ENCODE assay signal across 25 cellular contexts in the genomic region with DNA sequence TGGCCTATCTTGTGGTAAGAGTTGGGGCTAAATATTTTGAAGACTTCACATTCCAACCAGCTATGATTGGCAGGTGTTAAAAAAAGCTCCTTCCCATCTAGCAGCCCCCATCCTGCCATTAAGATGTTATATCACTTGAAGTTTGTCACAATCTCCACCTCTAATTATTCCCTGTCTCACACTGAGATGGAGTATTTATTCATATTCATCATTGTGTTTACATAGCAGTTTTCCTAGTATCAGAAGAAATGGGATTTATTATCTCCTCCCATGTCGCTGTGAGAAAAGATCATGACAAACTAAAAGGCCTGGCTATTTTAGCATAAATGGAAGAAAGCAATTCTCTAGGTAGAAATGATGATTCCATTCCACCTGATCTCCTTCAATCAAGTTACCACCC.
"Had no signal": no experiment of that assay in that cellular context is flagged by ENCODE, and none has a peak within 500 bp of the region (broad histone marks: within the 10 kb centered on the region; RNA-seq: fewer than 3 reads in every experiment).

No MANE protein-coding gene starts in this region.

- H3K4me1 ChIP-seq: stomach, suprapubic skin, testis, thyroid gland, tibial artery, tibial nerve, transverse colon, upper lobe of left lung, upper lobe of right lung, uterus, vagina had no signal

- H3K27me3 ChIP-seq: stomach, suprapubic skin, testis, thyroid gland, tibial artery, tibial nerve, transverse colon, upper lobe of left lung, upper lobe of right lung, uterus, vagina had no signal

- H3K27ac ChIP-seq: stomach, suprapubic skin, testis, thoracic aorta, thyroid gland, tibial artery, tibial nerve, transverse colon, upper lobe of left lung, upper lobe of right lung, uterus, vagina had no signal

- H3K4me3 ChIP-seq: stomach, suprapubic skin, testis, thoracic aorta, thyroid gland, tibial artery, tibial nerve, transverse colon, upper lobe of left lung, upper lobe of right lung, uterus, vagina had no signal

- DNase-seq: stimulated activated CD4-positive, alpha-beta T cell treated with anti-CD3 and anti-CD28 coated beads, Interleukin-2, amount 100 ng/mL, for 48 hours; stimulated activated CD4-positive, alpha-beta T cell treated with anti-CD3 and anti-CD28 coated beads, Interleukin-4, amount 100 ng/mL, for 1 hour; stimulated activated CD4-positive, alpha-beta T cell treated with anti-CD3 and anti-CD28 coated beads, Interleukin-4, amount 100 ng/mL, for 24 hours; stimulated activated CD4-positive, alpha-beta T cell treated with anti-CD3 and anti-CD28 coated beads, Interleukin-4, amount 100 ng/mL, for 4 hours; stimulated activated CD8-positive, alpha-beta memory T cell treated with anti-CD3 and anti-CD28 coated beads, Interleukin-4, amount 100 ng/mL, for 48 hours; stimulated activated naive B cell treated with anti-CD40 and anti-IgM and Interleukin-4, amounts not matched to agents 10 μg/mL and 1 μg/mL and 100 μg/mL, for 72 hours; stimulated activated naive CD4-positive, alpha-beta T cell; stimulated activated naive CD4-positive, alpha-beta T cell treated with Interleukin-2 at 50 U/mL for 16 hours; stimulated activated naive CD8-positive, alpha-beta T cell treated with anti-CD3 and anti-CD28 coated beads, Interleukin-15, amount 100 ng/mL, for 72 hours; stimulated activated naive CD8-positive, alpha-beta T cell treated with anti-CD3 and anti-CD28 coated beads, Interleukin-15, Interleukin-2, amounts not matched to agents 100 U/mL and 50 U/mL, for 24 hours; stomach; substantia nigra; testis; thyroid gland; tibial artery; transverse colon; trophoblast cell; upper lobe of left lung; upper lobe of right lung; uterus had no signal

- FAIRE-seq: urothelium cell line had no signal

- H3K36me3 ChIP-seq: stomach, suprapubic skin, thoracic aorta, thyroid gland, tibial artery, tibial nerve, transverse colon, upper lobe of left lung, upper lobe of right lung, uterus, vagina had no signal

- H3K9me3 ChIP-seq: testis, thoracic aorta, thyroid gland, upper lobe of right lung, uterus, vagina had no signal
